ENCODE assay signal across 2 cellular contexts in genomic region chr20:3141757-3142156, GRCh38.
A peak's percentile ranks its signal among the peaks of the same experiment; 100 is the strongest.
TF ChIP-seq lines count a peak whose summit lies in the region.

No MANE protein-coding gene starts in this region.

TF ChIP-seq in HEK293, 187 proteins besides CTCF, POLR2A, EP300 and RAD21:
- TF ChIP-seq, protein P1, sequence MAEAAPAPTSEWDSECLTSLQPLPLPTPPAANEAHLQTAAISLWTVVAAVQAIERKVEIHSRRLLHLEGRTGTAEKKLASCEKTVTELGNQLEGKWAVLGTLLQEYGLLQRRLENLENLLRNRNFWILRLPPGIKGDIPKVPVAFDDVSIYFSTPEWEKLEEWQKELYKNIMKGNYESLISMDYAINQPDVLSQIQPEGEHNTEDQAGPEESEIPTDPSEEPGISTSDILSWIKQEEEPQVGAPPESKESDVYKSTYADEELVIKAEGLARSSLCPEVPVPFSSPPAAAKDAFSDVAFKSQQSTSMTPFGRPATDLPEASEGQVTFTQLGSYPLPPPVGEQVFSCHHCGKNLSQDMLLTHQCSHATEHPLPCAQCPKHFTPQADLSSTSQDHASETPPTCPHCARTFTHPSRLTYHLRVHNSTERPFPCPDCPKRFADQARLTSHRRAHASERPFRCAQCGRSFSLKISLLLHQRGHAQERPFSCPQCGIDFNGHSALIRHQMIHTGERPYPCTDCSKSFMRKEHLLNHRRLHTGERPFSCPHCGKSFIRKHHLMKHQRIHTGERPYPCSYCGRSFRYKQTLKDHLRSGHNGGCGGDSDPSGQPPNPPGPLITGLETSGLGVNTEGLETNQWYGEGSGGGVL (tag by site-specific recombination; IDR thresholded peaks at IDR 0.05) = no peak
- TF ChIP-seq ZNF121 (tag by site-specific recombination; IDR thresholded peaks at IDR 0.05) = 0 out of 2 replicates have a peak, but pooled peaks have one; percentile 57
- no peak for TF ChIP-seq KLF10 (tag by site-specific recombination; IDR thresholded peaks at IDR 0.05)

TF ChIP-seq in K562, 482 proteins besides CTCF, POLR2A, EP300 and RAD21:
- peak; percentile 66 for TF ChIP-seq ZNF121 (CRISPR knock-in tag; conservative IDR thresholded peaks at IDR 0.05)
- TF ChIP-seq CGGBP1 (CRISPR knock-in tag; IDR thresholded peaks at IDR 0.05) = no peak
